Comparison of ENCODE assay signal across 21 cellular contexts in the genomic region with DNA sequence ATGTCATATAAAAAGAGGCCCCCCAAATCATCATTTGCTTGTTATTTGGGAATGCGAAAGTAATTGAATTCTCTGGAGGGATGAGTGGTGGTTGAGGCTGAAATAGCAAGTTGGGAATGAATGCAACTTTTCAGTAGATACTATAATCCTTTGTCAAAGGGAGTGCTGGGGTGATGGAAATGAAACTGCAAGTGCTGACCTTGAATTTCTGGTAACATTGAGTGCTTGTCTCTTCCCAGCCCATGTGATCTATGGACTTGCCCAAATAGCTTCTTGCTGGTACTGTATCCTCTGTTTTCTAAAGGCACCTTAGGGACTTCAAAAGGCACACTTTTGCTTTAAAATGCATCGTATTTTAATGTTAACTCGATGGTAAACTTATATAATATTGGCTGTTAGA. TPM values are rescaled to one million over a fixed set of nuclear protein-coding genes. Genes with fewer than 3 reads are reported as not detected.
A peak's percentile ranks its signal among the peaks of the same experiment; 100 is the strongest.
DNase-seq lines count a peak whose midpoint lies in the region; ATAC-seq and TF ChIP-seq lines count a peak whose summit lies in the region.
"Had no signal": no experiment of that assay in that cellular context is flagged by ENCODE, and none has a peak within 500 bp of the region (broad histone marks: within the 10 kb centered on the region; RNA-seq: fewer than 3 reads in every experiment).

No MANE protein-coding gene starts in this region.

- H3K4me2 ChIP-seq in smooth muscle cell (no peak overlapping the region), PC-3 (ENCODE audit: low read length) (no peak overlapping the region)
- H3K4me2 ChIP-seq: neural progenitor cell, PC-9 had no signal

- POLR2A ChIA-PET in PC-3 (lab: Charles Lee; ENCODE audit: unreplicated experiment) = no interaction called here

- H3K9me3 ChIP-seq in smooth muscle cell (replicated peaks; ENCODE audit: low read depth) (no peaks in the 10 kb centered on the region), PC-3 (ENCODE audit: low read length) (no peaks in the 10 kb centered on the region)
- H3K9me3 ChIP-seq: body of pancreas, esophagus muscularis mucosa, right lobe of liver had no signal

- H3K4me1 ChIP-seq in smooth muscle cell (ENCODE audit: low read depth) (peaks cover 15% of the 10 kb centered on the region), PC-3 (ENCODE audit: insufficient read depth, low read length) (no peaks in the 10 kb centered on the region)
- H3K4me1 ChIP-seq: body of pancreas had no signal

- H3K9ac ChIP-seq in smooth muscle cell (ENCODE audit: low read depth) (no peak overlapping the region), PC-3 (ENCODE audit: low read length) (no peak overlapping the region)
- H3K9ac ChIP-seq: neural progenitor cell had no signal

- in situ Hi-C loops in SK-MEL-5 (cut with HindIII; ENCODE audit: low pct_unique_long_range_greater_than_20kb, low sequenced_read_pairs) = loop anchor here (25.0 kb wide), 1 partner anchor 89 kb away; a partner anchor contains a TSS

- TF ChIP-seq CTCF in smooth muscle cell (IDR thresholded peaks at IDR 0.05; ENCODE audit: borderline replicate concordance, insufficient read depth, poor library complexity, severe bottlenecking) (no peak), PC-3 (conservative IDR thresholded peaks at IDR 0.05; ENCODE audit: low read depth, low read length) (no peak)

- peaks cover under 1% of the 10 kb centered on the region for H3F3A ChIP-seq in smooth muscle cell (ENCODE audit: low read depth)
- H3F3A ChIP-seq in PC-3 (ENCODE audit: low read length, unreplicated experiment) = no peaks in the 10 kb centered on the region

- H2AFZ ChIP-seq in smooth muscle cell (ENCODE audit: low read depth) = no peak overlapping the region
- H2AFZ ChIP-seq in PC-3 (ENCODE audit: low read length) = no peak overlapping the region
- H2AFZ ChIP-seq: neural progenitor cell, PC-9 had no signal

- H3K9me2 ChIP-seq in PC-3 (replicated peaks; ENCODE audit: low read length) = no peaks in the 10 kb centered on the region

- H3K27me3 ChIP-seq in smooth muscle cell (ENCODE audit: low read depth) = no peaks in the 10 kb centered on the region
- no peaks in the 10 kb centered on the region for H3K27me3 ChIP-seq in PC-3 (ENCODE audit: low read length)
- H3K27me3 ChIP-seq: body of pancreas, esophagus muscularis mucosa, neural progenitor cell, right lobe of liver had no signal

- H3K79me2 ChIP-seq in smooth muscle cell (ENCODE audit: low read depth) = peaks cover 15% of the 10 kb centered on the region
- no peaks in the 10 kb centered on the region for H3K79me2 ChIP-seq in PC-3 (ENCODE audit: low read length)

- WGBS in smooth muscle cell (ENCODE audit: low lambda C conversion rate) = 96% methylated on average over 3 of the region's 3 CpGs

- no peak for DNase-seq in activated naive CD4-positive, alpha-beta T cell treated with anti-CD3 and anti-CD28 coated beads, Interleukin-2, amount 50 U/mL, for 72 hours (ENCODE audit: low spot score in 2 of 2)
- DNase-seq in SK-MEL-5 (ENCODE audit: low read depth, low spot score) = peak; percentile 98
- peak; percentile 90 for DNase-seq in foreskin melanocyte
- DNase-seq in smooth muscle cell (lab: John Stamatoyannopoulos, UW; ENCODE audit: unreplicated experiment) = no peak
- no peak for DNase-seq in PC-3
- no peak for DNase-seq in NCI-H1048 (lab: John Stamatoyannopoulos, UW)
- DNase-seq: ACHN; activated CD8-positive, alpha-beta memory T cell treated with anti-CD3 and anti-CD28 coated beads for 24 hours; activated effector memory CD4-positive, alpha-beta T cell treated with Interleukin-2 at 50 U/mL for 16 hours; body of pancreas; glutamatergic neuron; Karpas-422; mesenchymal stem cell; NCI-H1417 treated with DMSO at 0.1 percent for 48 hours; PC-9; right lobe of liver; stimulated activated CD4-positive, alpha-beta T cell treated with anti-CD3 and anti-CD28 coated beads, Interleukin-1b, Interleukin-23, amount 100 ng/mL, for 48 hours had no signal

- intact Hi-C loops in PC-3 (cut with micrococcal nuclease) = no loop called here

- peak overlapping the region; percentile 95 for H3K27ac Mint-ChIP-seq in activated naive CD4-positive, alpha-beta T cell treated with anti-CD3 and anti-CD28 coated beads, Interleukin-2, amount 50 U/mL, for 24 hours
- no peak overlapping the region for H3K27ac Mint-ChIP-seq in activated naive CD4-positive, alpha-beta T cell treated with anti-CD3 and anti-CD28 coated beads, Interleukin-2, amount 50 U/mL, for 72 hours
- H3K27ac Mint-ChIP-seq: neural progenitor cell had no signal

- H3K4me1 Mint-ChIP-seq in activated naive CD4-positive, alpha-beta T cell treated with anti-CD3 and anti-CD28 coated beads, Interleukin-2, amount 50 U/mL, for 24 hours = peaks cover 79% of the 10 kb centered on the region

- H3K9me3 Mint-ChIP-seq in activated naive CD4-positive, alpha-beta T cell treated with anti-CD3 and anti-CD28 coated beads, Interleukin-2, amount 50 U/mL, for 24 hours = no peaks in the 10 kb centered on the region
- H3K9me3 Mint-ChIP-seq in activated naive CD4-positive, alpha-beta T cell treated with anti-CD3 and anti-CD28 coated beads, Interleukin-2, amount 50 U/mL, for 72 hours = peaks cover 6 to 15% of the 10 kb centered on the region in 2 donors

- H3K36me3 Mint-ChIP-seq in activated naive CD4-positive, alpha-beta T cell treated with anti-CD3 and anti-CD28 coated beads, Interleukin-2, amount 50 U/mL, for 24 hours = peaks cover 21% of the 10 kb centered on the region
- peaks cover 12 to 22% of the 10 kb centered on the region in 2 donors for H3K36me3 Mint-ChIP-seq in activated naive CD4-positive, alpha-beta T cell treated with anti-CD3 and anti-CD28 coated beads, Interleukin-2, amount 50 U/mL, for 72 hours

- H3K27me3 Mint-ChIP-seq in activated naive CD4-positive, alpha-beta T cell treated with anti-CD3 and anti-CD28 coated beads, Interleukin-2, amount 50 U/mL, for 24 hours = no peaks in the 10 kb centered on the region

- H4K20me1 ChIP-seq in smooth muscle cell (ENCODE audit: low read depth) (no peaks in the 10 kb centered on the region), PC-3 (ENCODE audit: low read length) (no peaks in the 10 kb centered on the region)

- CTCF ChIA-PET in PC-3 (lab: Charles Lee) = no interaction called here

- H3K4me3 ChIP-seq in smooth muscle cell = no peak overlapping the region
- H3K4me3 ChIP-seq in PC-3 (ENCODE audit: low read length) = no peak overlapping the region
- H3K4me3 ChIP-seq: body of pancreas, esophagus muscularis mucosa, neural progenitor cell, PC-9, right lobe of liver had no signal

- no TSS peak for BruUV-seq in PC-3 (replicated peaks; lab: Mats Ljungman, UMichigan)

- peak overlapping the region; percentile 75 for H3K4me3 Mint-ChIP-seq in activated naive CD4-positive, alpha-beta T cell treated with anti-CD3 and anti-CD28 coated beads, Interleukin-2, amount 50 U/mL, for 24 hours
- H3K4me3 Mint-ChIP-seq: neural progenitor cell had no signal

- H3K27ac ChIP-seq in smooth muscle cell (ENCODE audit: low read depth) = peak overlapping the region; percentile 1
- H3K27ac ChIP-seq in PC-3 (ENCODE audit: low read length) = no peak overlapping the region
- H3K27ac ChIP-seq: body of pancreas, neural progenitor cell, PC-9, right lobe of liver had no signal

- H3K36me3 ChIP-seq in smooth muscle cell (ENCODE audit: low read depth) = no peaks in the 10 kb centered on the region
- no peaks in the 10 kb centered on the region for H3K36me3 ChIP-seq in PC-3 (ENCODE audit: low read depth, low read length)
- H3K36me3 ChIP-seq: esophagus muscularis mucosa, neural progenitor cell, right lobe of liver had no signal

- no peak for ATAC-seq in activated naive CD4-positive, alpha-beta T cell treated with anti-CD3 and anti-CD28 coated beads, Interleukin-2, amount 50 U/mL, for 72 hours
- ATAC-seq in PC-3 (no peak), HG02885 (IDR thresholded peaks at IDR 0.05; ENCODE audit: poor library complexity, unreplicated experiment) (no peak)
- ATAC-seq: body of pancreas had no signal

RNA-seq across cellular contexts. Expression of a gene that starts 14.8 kb away (rescaled TPM):
- 10 to 100 TPM in 1 of 2 donors, 1 to 10 TPM in 1; 8.0 to 11.4 TPM for total RNA-seq in activated naive CD4-positive, alpha-beta T cell treated with anti-CD3 and anti-CD28 coated beads, Interleukin-2, amount 50 U/mL, for 72 hours
- total RNA-seq in SK-MEL-5 (2014; rRNA removed; shearing (Covaris generic)) = 25.7 and 25.8 TPM in 2 replicates
- polyA plus RNA-seq in SK-MEL-5 (2015; cell fraction: cytosol; rRNA removed) = 27.8 and 34.8 TPM in 2 replicates
- 8.2 and 9.4 TPM in 2 replicates for polyA plus RNA-seq in SK-MEL-5 (2015; cell fraction: nucleus; rRNA removed)
- total RNA-seq in smooth muscle cell (6.1 and 8.4 TPM in 2 replicates), PC-3 (2014; rRNA removed) (0.44 and 0.46 TPM in 2 replicates)
- 4.3 and 7.8 TPM in 2 replicates for polyA plus RNA-seq in smooth muscle cell

RNA-seq across cellular contexts. Expression of a gene that starts 43.4 kb away (rescaled TPM):
- total RNA-seq in activated naive CD4-positive, alpha-beta T cell treated with anti-CD3 and anti-CD28 coated beads, Interleukin-2, amount 50 U/mL, for 72 hours = 1 to 10 TPM; 4.4 to 6.4 TPM
- 14.1 and 23.7 TPM in 2 replicates for total RNA-seq in SK-MEL-5 (2014; rRNA removed; shearing (Covaris generic))
- 6.0 and 12.0 TPM in 2 replicates for polyA plus RNA-seq in SK-MEL-5 (2015; cell fraction: cytosol; rRNA removed)
- 259 and 284 TPM in 2 replicates for polyA plus RNA-seq in SK-MEL-5 (2015; cell fraction: nucleus; rRNA removed)
- 17.4 and 25.9 TPM in 2 replicates for total RNA-seq in smooth muscle cell
- polyA plus RNA-seq in smooth muscle cell = 11.0 and 17.1 TPM in 2 replicates
- 14.5 and 22.4 TPM in 2 replicates for total RNA-seq in PC-3 (2014; rRNA removed)

Comparison
In these comparisons a context has a peak if more than half of its experiments do, and no peak if none do; other contexts are left out.
1. DNase-seq: peak in SK-MEL-5 (single experiment) and foreskin melanocyte (single experiment); none in activated naive CD4-positive, alpha-beta T cell treated with anti-CD3 and anti-CD28 coated beads, Interleukin-2, amount 50 U/mL, for 72 hours (0 of 2), smooth muscle cell (single experiment), PC-3 (single experiment) and NCI-H1048 (single experiment).